In genomic region chr20:33076662-33077398, GRCh38 we compare ENCODE assay signal across 10 cellular contexts. TPM values are rescaled to one million over a fixed set of nuclear protein-coding genes. Genes with fewer than 3 reads are reported as not detected.
DNase-seq lines count a peak whose midpoint lies in the region; ATAC-seq and TF ChIP-seq lines count a peak whose summit lies in the region.
"Had no signal": no experiment of that assay in that cellular context is flagged by ENCODE, and none has a peak within 500 bp of the region (broad histone marks: within the 10 kb centered on the region; RNA-seq: fewer than 3 reads in every experiment).

No MANE protein-coding gene starts in this region.

- peaks cover 0 to 22% (median 11%) of the 10 kb centered on the region in 7 donors for H3K4me1 Mint-ChIP-seq in naive thymus-derived CD4-positive, alpha-beta T cell
- H3K4me1 Mint-ChIP-seq in Caco-2 (ENCODE audit: low read depth, unreplicated experiment) = no peaks in the 10 kb centered on the region

- intact Hi-C loops in naive thymus-derived CD4-positive, alpha-beta T cell (cut with micrococcal nuclease) = loop anchor here in 1 of 2 donors (1.0 kb wide), 1 partner anchor 175 kb away; no protein-coding TSS in a partner anchor
- intact Hi-C loops in Caco-2 (cut with micrococcal nuclease; ENCODE audit: unreplicated experiment) = no loop called here

- H3K9me3 ChIP-seq in naive thymus-derived CD4-positive, alpha-beta T cell (ENCODE audit: control insufficient read depth in 2 of 3, low read length in 3 of 3) = no peaks in the 10 kb centered on the region
- H3K9me3 ChIP-seq in Caco-2 = no peaks in the 10 kb centered on the region

- TF ChIP-seq EP300 in Ishikawa (IDR thresholded peaks at IDR 0.05; ENCODE audit: borderline replicate concordance) = no peak

- CTCF ChIA-PET in naive thymus-derived CD4-positive, alpha-beta T cell (lab: Charles Lee) = interaction anchor here (1.3 kb wide), 1 partner anchor 287 kb away, joined by 3 read pairs; no protein-coding TSS in a partner anchor
- CTCF ChIA-PET in Caco-2 (lab: Charles Lee) = no interaction called here

- no peak overlapping the region for H3K4me3 Mint-ChIP-seq in naive thymus-derived CD4-positive, alpha-beta T cell
- no peak overlapping the region for H3K4me3 Mint-ChIP-seq in Caco-2 (ENCODE audit: unreplicated experiment)

- H3K27ac ChIP-seq in naive thymus-derived CD4-positive, alpha-beta T cell (ENCODE audit: low read depth, low read length) = no peak overlapping the region

- POLR2A ChIA-PET in naive thymus-derived CD4-positive, alpha-beta T cell (lab: Charles Lee) = no interaction called here
- POLR2A ChIA-PET in Caco-2 (lab: Charles Lee) = no interaction called here

- no TSS peak for BruUV-seq in Caco-2 (replicated peaks; lab: Mats Ljungman, UMichigan)

- no peaks in the 10 kb centered on the region for H3K36me3 ChIP-seq in naive thymus-derived CD4-positive, alpha-beta T cell (ENCODE audit: control insufficient read depth in 2 of 3, insufficient read depth in 3 of 3, low read length in 3 of 3)
- H3K36me3 ChIP-seq in Caco-2 (ENCODE audit: control insufficient read depth, insufficient read depth, low read length) = no peaks in the 10 kb centered on the region

- H3K9me3 Mint-ChIP-seq in naive thymus-derived CD4-positive, alpha-beta T cell = peaks cover 0 to 9% (median 0%) of the 10 kb centered on the region in 11 donors
- H3K9me3 Mint-ChIP-seq in Caco-2 (ENCODE audit: unreplicated experiment) = no peaks in the 10 kb centered on the region

- TF ChIP-seq RAD21 in Ishikawa (IDR thresholded peaks at IDR 0.05; ENCODE audit: low read depth) = peak; percentile 64

- no peaks in the 10 kb centered on the region for H3K36me3 Mint-ChIP-seq in naive thymus-derived CD4-positive, alpha-beta T cell
- no peaks in the 10 kb centered on the region for H3K36me3 Mint-ChIP-seq in Caco-2 (ENCODE audit: insufficient read depth, unreplicated experiment)

- H3K4me1 ChIP-seq in naive thymus-derived CD4-positive, alpha-beta T cell (ENCODE audit: control insufficient read depth in 2 of 2, insufficient read depth in 2 of 2, low read length in 2 of 2) = no peaks in the 10 kb centered on the region
- no peaks in the 10 kb centered on the region; the same call in 1 of the 2 replicates for H3K4me1 ChIP-seq in Caco-2

- no peak overlapping the region for H3K4me3 ChIP-seq in astrocyte of the spinal cord (ENCODE audit: low read depth, low read length)
- H3K4me3 ChIP-seq in naive thymus-derived CD4-positive, alpha-beta T cell (ENCODE audit: low read length) = no peak overlapping the region
- no peak overlapping the region for H3K4me3 ChIP-seq in Caco-2 (ENCODE audit: low read depth, low read length)

- peaks cover 0 to 7% (median 0%) of the 10 kb centered on the region in 5 donors for H3K27me3 Mint-ChIP-seq in naive thymus-derived CD4-positive, alpha-beta T cell
- H3K27me3 Mint-ChIP-seq in Caco-2 (ENCODE audit: insufficient read depth, unreplicated experiment) = peaks cover 25% of the 10 kb centered on the region

- no peak for ATAC-seq in naive thymus-derived CD4-positive, alpha-beta T cell
- ATAC-seq in HG02973 (IDR thresholded peaks at IDR 0.05; ENCODE audit: unreplicated experiment) = no peak

- H3K27me3 ChIP-seq in naive thymus-derived CD4-positive, alpha-beta T cell (ENCODE audit: control insufficient read depth in 2 of 2, insufficient read depth in 2 of 2, low read length in 2 of 2) = no peaks in the 10 kb centered on the region
- no peaks in the 10 kb centered on the region for H3K27me3 ChIP-seq in Caco-2 (replicated peaks; ENCODE audit: control insufficient read depth, insufficient read depth, low read length)

- TF ChIP-seq CTCF in astrocyte of the spinal cord (IDR thresholded peaks at IDR 0.05; ENCODE audit: low read depth, low read length) (peak; percentile 26), Caco-2 (IDR thresholded peaks at IDR 0.05; ENCODE audit: insufficient read depth in 1 of 2, low read depth in 1 of 2, low read length in 1 of 2, severe bottlenecking in 1 of 2, unreplicated experiment in 1 of 2) (peak in 1 of 2 experiments; percentile 8)

- in situ Hi-C loops in astrocyte of the spinal cord (cut with HindIII; ENCODE audit: low sequenced_read_pairs) = no loop called here

- no peak overlapping the region for H3K27ac Mint-ChIP-seq in naive thymus-derived CD4-positive, alpha-beta T cell
- H3K27ac Mint-ChIP-seq in Caco-2 (ENCODE audit: unreplicated experiment) = no peak overlapping the region

- peak; percentile 24 for DNase-seq in GDM1 (lab: John Stamatoyannopoulos, UW)
- no peak for DNase-seq in astrocyte of the spinal cord (ENCODE audit: low read depth, low spot score)
- DNase-seq in naive thymus-derived CD4-positive, alpha-beta T cell = peak in 5 of 9 donors; percentile 13 to 51 (median 33)
- DNase-seq in CD1c-positive myeloid dendritic cell (ENCODE audit: extremely low spot score) = no peak
- DNase-seq in Caco-2 = no peak
- DNase-seq: occipital lobe, SHP77 treated with DMSO at 0.1 percent for 48 hours had no signal

TF ChIP-seq in Ishikawa, 13 proteins besides CTCF, POLR2A, EP300 and RAD21:
- TF ChIP-seq, protein P1, sequence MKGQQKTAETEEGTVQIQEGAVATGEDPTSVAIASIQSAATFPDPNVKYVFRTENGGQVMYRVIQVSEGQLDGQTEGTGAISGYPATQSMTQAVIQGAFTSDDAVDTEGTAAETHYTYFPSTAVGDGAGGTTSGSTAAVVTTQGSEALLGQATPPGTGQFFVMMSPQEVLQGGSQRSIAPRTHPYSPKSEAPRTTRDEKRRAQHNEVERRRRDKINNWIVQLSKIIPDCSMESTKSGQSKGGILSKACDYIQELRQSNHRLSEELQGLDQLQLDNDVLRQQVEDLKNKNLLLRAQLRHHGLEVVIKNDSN (IDR thresholded peaks at IDR 0.05) = no peak
- TF ChIP-seq NFIC (IDR thresholded peaks at IDR 0.05) = no peak
- no peak for TF ChIP-seq TCF12 (IDR thresholded peaks at IDR 0.05; ENCODE audit: low read depth)
- TF ChIP-seq, protein P2, sequence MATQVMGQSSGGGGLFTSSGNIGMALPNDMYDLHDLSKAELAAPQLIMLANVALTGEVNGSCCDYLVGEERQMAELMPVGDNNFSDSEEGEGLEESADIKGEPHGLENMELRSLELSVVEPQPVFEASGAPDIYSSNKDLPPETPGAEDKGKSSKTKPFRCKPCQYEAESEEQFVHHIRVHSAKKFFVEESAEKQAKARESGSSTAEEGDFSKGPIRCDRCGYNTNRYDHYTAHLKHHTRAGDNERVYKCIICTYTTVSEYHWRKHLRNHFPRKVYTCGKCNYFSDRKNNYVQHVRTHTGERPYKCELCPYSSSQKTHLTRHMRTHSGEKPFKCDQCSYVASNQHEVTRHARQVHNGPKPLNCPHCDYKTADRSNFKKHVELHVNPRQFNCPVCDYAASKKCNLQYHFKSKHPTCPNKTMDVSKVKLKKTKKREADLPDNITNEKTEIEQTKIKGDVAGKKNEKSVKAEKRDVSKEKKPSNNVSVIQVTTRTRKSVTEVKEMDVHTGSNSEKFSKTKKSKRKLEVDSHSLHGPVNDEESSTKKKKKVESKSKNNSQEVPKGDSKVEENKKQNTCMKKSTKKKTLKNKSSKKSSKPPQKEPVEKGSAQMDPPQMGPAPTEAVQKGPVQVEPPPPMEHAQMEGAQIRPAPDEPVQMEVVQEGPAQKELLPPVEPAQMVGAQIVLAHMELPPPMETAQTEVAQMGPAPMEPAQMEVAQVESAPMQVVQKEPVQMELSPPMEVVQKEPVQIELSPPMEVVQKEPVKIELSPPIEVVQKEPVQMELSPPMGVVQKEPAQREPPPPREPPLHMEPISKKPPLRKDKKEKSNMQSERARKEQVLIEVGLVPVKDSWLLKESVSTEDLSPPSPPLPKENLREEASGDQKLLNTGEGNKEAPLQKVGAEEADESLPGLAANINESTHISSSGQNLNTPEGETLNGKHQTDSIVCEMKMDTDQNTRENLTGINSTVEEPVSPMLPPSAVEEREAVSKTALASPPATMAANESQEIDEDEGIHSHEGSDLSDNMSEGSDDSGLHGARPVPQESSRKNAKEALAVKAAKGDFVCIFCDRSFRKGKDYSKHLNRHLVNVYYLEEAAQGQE (IDR thresholded peaks at IDR 0.05; ENCODE audit: low read depth) = no peak
- TF ChIP-seq TAF1 (IDR thresholded peaks at IDR 0.05; ENCODE audit: low read depth) = no peak
- no peak for TF ChIP-seq FOXM1 (IDR thresholded peaks at IDR 0.05; ENCODE audit: borderline replicate concordance, low read depth)
- TF ChIP-seq ZBTB7A (IDR thresholded peaks at IDR 0.05; ENCODE audit: low read depth) = no peak
- TF ChIP-seq CREB1 (IDR thresholded peaks at IDR 0.05; ENCODE audit: low read depth) = no peak
- no peak for TF ChIP-seq EGR1 (IDR thresholded peaks at IDR 0.05)
- TF ChIP-seq, protein P3, sequence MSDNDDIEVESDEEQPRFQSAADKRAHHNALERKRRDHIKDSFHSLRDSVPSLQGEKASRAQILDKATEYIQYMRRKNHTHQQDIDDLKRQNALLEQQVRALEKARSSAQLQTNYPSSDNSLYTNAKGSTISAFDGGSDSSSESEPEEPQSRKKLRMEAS (IDR thresholded peaks at IDR 0.05) = no peak
- no peak for TF ChIP-seq TEAD4 (IDR thresholded peaks at IDR 0.05)
- no peak for TF ChIP-seq YY1 (IDR thresholded peaks at IDR 0.05; ENCODE audit: low read depth)
- no peak for TF ChIP-seq CEBPB (IDR thresholded peaks at IDR 0.05)
TF ChIP-seq in Ishikawa: peak in this region for 0.

RNA-seq across cellular contexts. Expression of gene BPIFB4, which starts 2.6 kb away (rescaled TPM):
- not detected for total RNA-seq in naive thymus-derived CD4-positive, alpha-beta T cell
- polyA plus RNA-seq in naive thymus-derived CD4-positive, alpha-beta T cell = not detected
- not detected in 2 replicates for total RNA-seq in Caco-2 (2022)
- total RNA-seq: glomerular endothelial cell, occipital lobe had no signal

RNA-seq across cellular contexts. Expression of gene BPIFB3, which starts 23.1 kb away (rescaled TPM):
- total RNA-seq in naive thymus-derived CD4-positive, alpha-beta T cell = not detected
- not detected for polyA plus RNA-seq in naive thymus-derived CD4-positive, alpha-beta T cell
- not detected in 2 replicates for total RNA-seq in Caco-2 (2022)
- total RNA-seq: glomerular endothelial cell, occipital lobe had no signal

RNA-seq across cellular contexts. Expression of gene BPIFB6, which starts 45.4 kb away (rescaled TPM):
- not detected for total RNA-seq in naive thymus-derived CD4-positive, alpha-beta T cell
- polyA plus RNA-seq in naive thymus-derived CD4-positive, alpha-beta T cell = not detected
- total RNA-seq in Caco-2 (2022) = not detected in 2 replicates
- total RNA-seq: glomerular endothelial cell, occipital lobe had no signal

Comparison
In these comparisons a context has a peak if more than half of its experiments do, and no peak if none do; other contexts are left out.
1. DNase-seq: peak in GDM1 (single experiment) and naive thymus-derived CD4-positive, alpha-beta T cell (5 of 9); none in astrocyte of the spinal cord (single experiment), CD1c-positive myeloid dendritic cell (single experiment) and Caco-2 (0 of 2).